18 cellular contexts compared by ENCODE assay signal in the genomic region with DNA sequence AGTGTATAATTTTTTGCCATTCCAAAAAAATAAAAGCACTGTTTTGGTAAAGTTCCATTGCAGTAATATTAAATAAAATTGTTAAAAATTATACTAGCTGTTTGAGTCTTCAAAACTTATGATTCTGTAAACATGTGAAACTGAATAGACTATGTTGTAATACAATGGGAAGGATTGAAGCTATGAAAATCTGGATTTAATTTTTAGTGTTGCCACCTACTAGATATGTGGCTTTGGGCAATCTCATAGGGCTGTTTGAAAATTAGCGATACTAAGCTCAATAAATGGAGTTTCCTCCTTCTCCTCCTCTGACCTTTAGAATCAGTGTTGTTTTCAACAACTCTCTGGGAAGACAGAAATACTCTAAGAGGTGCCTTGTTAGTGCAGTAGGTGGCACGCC.
"Had no signal": no experiment of that assay in that cellular context is flagged by ENCODE, and none has a peak within 500 bp of the region (broad histone marks: within the 10 kb centered on the region; RNA-seq: fewer than 3 reads in every experiment).

No MANE protein-coding gene starts in this region.

- H3K36me3 ChIP-seq: lower lobe of right lung, sigmoid colon, thoracic aorta had no signal

- H3K27ac ChIP-seq: coronary artery, esophagus squamous epithelium, lower lobe of right lung, sigmoid colon, spleen, thoracic aorta had no signal

- DNase-seq: activated CD4-positive, alpha-beta T cell treated with anti-CD3 and anti-CD28 coated beads, Interleukin-2, amount 10 ng/mL, durations not matched to agents 7 days and 5 days; activated CD4-positive, CD25-positive, alpha-beta regulatory T cell treated with anti-CD3 and anti-CD28 coated beads, Interleukin-2, amount 50 U/mL, for 72 hours; activated CD8-positive, alpha-beta T cell treated with anti-CD3 and anti-CD28 coated beads for 36 hours; activated naive CD4-positive, alpha-beta T cell; endodermal cell; esophagus squamous epithelium; foreskin fibroblast; kidney; lower lobe of right lung; naive B cell; posterior cingulate gyrus; sigmoid colon; spleen; stimulated activated CD4-positive, alpha-beta T cell treated with anti-CD3 and anti-CD28 coated beads, Interleukin-4, amount 100 ng/mL, for 1 hour; stimulated activated naive CD4-positive, alpha-beta T cell; T1000 had no signal

- ATAC-seq: activated CD8-positive, alpha-beta T cell treated with anti-CD3 and anti-CD28 coated beads for 36 hours; lower lobe of right lung had no signal

- H3K27me3 ChIP-seq: esophagus squamous epithelium, sigmoid colon, spleen had no signal

- H3K9me3 ChIP-seq: esophagus squamous epithelium, lower lobe of right lung, sigmoid colon, spleen, thoracic aorta had no signal

- H3K4me3 ChIP-seq: coronary artery, esophagus squamous epithelium, lower lobe of right lung, sigmoid colon, spleen, thoracic aorta had no signal
